1 cellular context compared by ENCODE assay signal in the genomic region with DNA sequence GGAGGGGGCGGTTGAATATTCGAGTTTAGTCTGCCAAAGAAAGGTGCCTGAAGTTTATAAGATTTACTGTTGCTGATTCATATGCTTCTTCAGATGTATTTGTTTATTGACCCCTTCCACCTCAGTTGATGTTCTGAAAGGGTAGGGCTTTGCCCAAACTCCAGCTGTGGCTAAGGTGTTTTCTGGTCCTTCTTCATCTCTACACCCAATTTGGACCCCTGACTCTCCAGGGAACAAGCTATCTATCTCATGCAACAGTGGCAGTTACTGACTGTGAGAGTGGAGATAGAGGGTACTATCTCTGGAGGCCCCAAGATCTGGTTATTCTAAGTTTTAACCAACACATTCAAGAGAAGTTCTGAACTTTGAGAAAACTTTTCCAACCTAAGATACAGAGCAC.
TF ChIP-seq lines count a peak whose summit lies in the region.

No MANE protein-coding gene starts in this region.

TF ChIP-seq in K562, 482 proteins besides CTCF, POLR2A, EP300 and RAD21 (continued from another document and continues in another):
- TF ChIP-seq, protein P1, sequence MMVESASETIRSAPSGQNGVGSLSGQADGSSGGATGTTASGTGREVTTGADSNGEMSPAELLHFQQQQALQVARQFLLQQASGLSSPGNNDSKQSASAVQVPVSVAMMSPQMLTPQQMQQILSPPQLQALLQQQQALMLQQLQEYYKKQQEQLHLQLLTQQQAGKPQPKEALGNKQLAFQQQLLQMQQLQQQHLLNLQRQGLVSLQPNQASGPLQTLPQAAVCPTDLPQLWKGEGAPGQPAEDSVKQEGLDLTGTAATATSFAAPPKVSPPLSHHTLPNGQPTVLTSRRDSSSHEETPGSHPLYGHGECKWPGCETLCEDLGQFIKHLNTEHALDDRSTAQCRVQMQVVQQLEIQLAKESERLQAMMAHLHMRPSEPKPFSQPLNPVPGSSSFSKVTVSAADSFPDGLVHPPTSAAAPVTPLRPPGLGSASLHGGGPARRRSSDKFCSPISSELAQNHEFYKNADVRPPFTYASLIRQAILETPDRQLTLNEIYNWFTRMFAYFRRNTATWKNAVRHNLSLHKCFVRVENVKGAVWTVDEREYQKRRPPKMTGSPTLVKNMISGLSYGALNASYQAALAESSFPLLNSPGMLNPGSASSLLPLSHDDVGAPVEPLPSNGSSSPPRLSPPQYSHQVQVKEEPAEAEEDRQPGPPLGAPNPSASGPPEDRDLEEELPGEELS (CRISPR knock-in tag; IDR thresholded peaks at IDR 0.05; ENCODE audit: borderline replicate concordance), result no peak
- TF ChIP-seq, protein P2, sequence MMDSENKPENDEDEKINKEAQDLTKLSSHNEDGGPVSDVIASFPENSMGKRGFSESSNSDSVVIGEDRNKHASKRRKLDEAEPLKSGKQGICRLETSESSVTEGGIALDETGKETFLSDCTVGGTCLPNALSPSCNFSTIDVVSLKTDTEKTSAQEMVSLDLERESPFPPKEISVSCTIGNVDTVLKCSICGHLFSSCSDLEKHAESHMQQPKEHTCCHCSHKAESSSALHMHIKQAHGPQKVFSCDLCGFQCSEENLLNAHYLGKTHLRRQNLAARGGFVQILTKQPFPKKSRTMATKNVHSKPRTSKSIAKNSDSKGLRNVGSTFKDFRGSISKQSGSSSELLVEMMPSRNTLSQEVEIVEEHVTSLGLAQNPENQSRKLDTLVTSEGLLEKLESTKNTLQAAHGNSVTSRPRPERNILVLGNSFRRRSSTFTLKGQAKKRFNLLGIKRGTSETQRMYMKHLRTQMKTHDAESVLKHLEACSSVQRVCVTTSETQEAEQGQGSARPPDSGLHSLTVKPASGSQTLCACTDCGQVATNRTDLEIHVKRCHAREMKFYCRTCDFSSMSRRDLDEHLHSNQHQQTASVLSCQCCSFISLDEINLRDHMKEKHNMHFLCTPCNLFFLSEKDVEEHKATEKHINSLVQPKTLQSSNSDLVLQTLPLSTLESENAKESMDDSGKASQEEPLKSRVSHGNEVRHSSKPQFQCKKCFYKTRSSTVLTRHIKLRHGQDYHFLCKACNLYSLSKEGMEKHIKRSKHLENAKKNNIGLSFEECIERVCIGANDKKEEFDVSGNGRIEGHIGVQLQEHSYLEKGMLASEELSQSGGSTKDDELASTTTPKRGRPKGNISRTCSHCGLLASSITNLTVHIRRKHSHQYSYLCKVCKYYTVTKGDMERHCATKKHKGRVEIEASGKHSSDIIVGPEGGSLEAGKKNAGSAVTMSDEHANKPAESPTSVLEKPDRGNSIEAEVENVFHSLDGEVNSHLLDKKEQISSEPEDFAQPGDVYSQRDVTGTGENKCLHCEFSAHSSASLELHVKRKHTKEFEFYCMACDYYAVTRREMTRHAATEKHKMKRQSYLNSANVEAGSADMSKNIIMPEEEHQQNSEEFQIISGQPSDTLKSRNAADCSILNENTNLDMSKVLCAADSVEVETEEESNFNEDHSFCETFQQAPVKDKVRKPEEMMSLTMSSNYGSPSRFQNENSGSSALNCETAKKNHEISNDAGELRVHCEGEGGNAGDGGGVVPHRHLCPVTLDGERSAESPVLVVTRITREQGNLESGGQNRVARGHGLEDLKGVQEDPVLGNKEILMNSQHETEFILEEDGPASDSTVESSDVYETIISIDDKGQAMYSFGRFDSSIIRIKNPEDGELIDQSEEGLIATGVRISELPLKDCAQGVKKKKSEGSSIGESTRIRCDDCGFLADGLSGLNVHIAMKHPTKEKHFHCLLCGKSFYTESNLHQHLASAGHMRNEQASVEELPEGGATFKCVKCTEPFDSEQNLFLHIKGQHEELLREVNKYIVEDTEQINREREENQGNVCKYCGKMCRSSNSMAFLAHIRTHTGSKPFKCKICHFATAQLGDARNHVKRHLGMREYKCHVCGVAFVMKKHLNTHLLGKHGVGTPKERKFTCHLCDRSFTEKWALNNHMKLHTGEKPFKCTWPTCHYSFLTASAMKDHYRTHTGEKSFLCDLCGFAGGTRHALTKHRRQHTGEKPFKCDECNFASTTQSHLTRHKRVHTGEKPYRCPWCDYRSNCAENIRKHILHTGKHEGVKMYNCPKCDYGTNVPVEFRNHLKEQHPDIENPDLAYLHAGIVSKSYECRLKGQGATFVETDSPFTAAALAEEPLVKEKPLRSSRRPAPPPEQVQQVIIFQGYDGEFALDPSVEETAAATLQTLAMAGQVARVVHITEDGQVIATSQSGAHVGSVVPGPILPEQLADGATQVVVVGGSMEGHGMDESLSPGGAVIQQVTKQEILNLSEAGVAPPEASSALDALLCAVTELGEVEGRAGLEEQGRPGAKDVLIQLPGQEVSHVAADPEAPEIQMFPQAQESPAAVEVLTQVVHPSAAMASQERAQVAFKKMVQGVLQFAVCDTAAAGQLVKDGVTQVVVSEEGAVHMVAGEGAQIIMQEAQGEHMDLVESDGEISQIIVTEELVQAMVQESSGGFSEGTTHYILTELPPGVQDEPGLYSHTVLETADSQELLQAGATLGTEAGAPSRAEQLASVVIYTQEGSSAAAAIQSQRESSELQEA (IDR thresholded peaks at IDR 0.05; ENCODE audit: low read depth), result no peak
- TF ChIP-seq PHB (CRISPR knock-in tag; IDR thresholded peaks at IDR 0.05) (no peak), NCOA6 (IDR thresholded peaks at IDR 0.05) (peak; percentile 40; the same call in 1 of the 2 replicates), FOXA3 (CRISPR knock-in tag; conservative IDR thresholded peaks at IDR 0.05 in 1 of 2, IDR thresholded peaks at IDR 0.05 in 1 of 2) (no peak), ETV6 (IDR thresholded peaks at IDR 0.05; ENCODE audit: borderline replicate concordance in 1 of 2, low read depth in 2 of 2, low read length in 1 of 2) (no peak), ETV6 (CRISPR knock-in tag; IDR thresholded peaks at IDR 0.05; ENCODE audit: borderline replicate concordance) (no peak), SNIP1 (IDR thresholded peaks at IDR 0.05; ENCODE audit: low read depth) (no peak), RBM34 (IDR thresholded peaks at IDR 0.05; ENCODE audit: borderline replicate concordance, insufficient read depth, low read length) (no peak), IRF1 (CRISPR knock-in tag; IDR thresholded peaks at IDR 0.05; ENCODE audit: borderline replicate concordance) (no peak), NELFE (IDR thresholded peaks at IDR 0.05; ENCODE audit: insufficient read depth, insufficient read length) (no peak), RHOXF2B (CRISPR knock-in tag; conservative IDR thresholded peaks at IDR 0.05) (no peak), EWSR1 (IDR thresholded peaks at IDR 0.05; ENCODE audit: borderline replicate concordance, low read depth, partially characterized antibody) (no peak), FOXK2 (conservative IDR thresholded peaks at IDR 0.05 in 1 of 2, IDR thresholded peaks at IDR 0.05 in 1 of 2; ENCODE audit: low read depth in 2 of 2) (peak in 1 of 2 experiments; percentile 12; a peak in 1 of 4 replicates), ESRRB (CRISPR knock-in tag; IDR thresholded peaks at IDR 0.05; ENCODE audit: borderline replicate concordance) (no peak), CBFB (CRISPR knock-in tag; IDR thresholded peaks at IDR 0.05) (no peak), TGIF2 (CRISPR knock-in tag; IDR thresholded peaks at IDR 0.05) (no peak), BRF1 (IDR thresholded peaks at IDR 0.05; ENCODE audit: borderline replicate concordance, extremely low read depth, insufficient read length) (no peak), JUND (IDR thresholded peaks at IDR 0.05; ENCODE audit: borderline replicate concordance, low read depth, low read length) (no peak), JUND (tag; IDR thresholded peaks at IDR 0.05; ENCODE audit: borderline replicate concordance, low read depth, low read length) (peak; percentile 36; the same call in 1 of the 3 replicates), ZNF717 (CRISPR knock-in tag; IDR thresholded peaks at IDR 0.05) (no peak), NCOA4 (IDR thresholded peaks at IDR 0.05; ENCODE audit: partially characterized antibody) (no peak), RNF2 (IDR thresholded peaks at IDR 0.05) (peak; percentile 80; the same call in 1 of the 2 replicates), PURB (CRISPR knock-in tag; IDR thresholded peaks at IDR 0.05; ENCODE audit: low read depth) (no peak), PCBP2 (IDR thresholded peaks at IDR 0.05; ENCODE audit: low read depth, low read length, poor library complexity, severe bottlenecking) (no peak), ETV1 (tag; conservative IDR thresholded peaks at IDR 0.05; ENCODE audit: low read depth) (no peak), ZNF76 (CRISPR knock-in tag; IDR thresholded peaks at IDR 0.05; ENCODE audit: borderline replicate concordance) (no peak), ZNF165 (CRISPR knock-in tag; IDR thresholded peaks at IDR 0.05; ENCODE audit: borderline replicate concordance) (no peak), IRF9 (tag; IDR thresholded peaks at IDR 0.05) (no peak), MAFG (tag; conservative IDR thresholded peaks at IDR 0.05) (no peak), ZNF121 (CRISPR knock-in tag; conservative IDR thresholded peaks at IDR 0.05) (no peak), GATAD2A (IDR thresholded peaks at IDR 0.05) (no peak), NFATC3 (IDR thresholded peaks at IDR 0.05) (no peak), E2F5 (CRISPR knock-in tag; IDR thresholded peaks at IDR 0.05) (no peak), ARID2 (IDR thresholded peaks at IDR 0.05) (no peak), GABPB1 (CRISPR knock-in tag; IDR thresholded peaks at IDR 0.05) (no peak), ZNF589 (CRISPR knock-in tag; IDR thresholded peaks at IDR 0.05; ENCODE audit: low read depth) (0 out of 2 replicates have a peak, but pooled peaks have one; percentile 18), NKRF (IDR thresholded peaks at IDR 0.05; ENCODE audit: borderline replicate concordance) (no peak), PCBP1 (IDR thresholded peaks at IDR 0.05; ENCODE audit: low read depth, low read length, poor library complexity, severe bottlenecking) (no peak), POLR2AphosphoS5 (IDR thresholded peaks at IDR 0.05; ENCODE audit: control insufficient read depth, insufficient read depth, low read depth, low read length) (peak; percentile 87; the same call in 1 of the 2 replicates), ZNF124 (CRISPR knock-in tag; IDR thresholded peaks at IDR 0.05) (no peak)
- TF ChIP-seq, protein P3, sequence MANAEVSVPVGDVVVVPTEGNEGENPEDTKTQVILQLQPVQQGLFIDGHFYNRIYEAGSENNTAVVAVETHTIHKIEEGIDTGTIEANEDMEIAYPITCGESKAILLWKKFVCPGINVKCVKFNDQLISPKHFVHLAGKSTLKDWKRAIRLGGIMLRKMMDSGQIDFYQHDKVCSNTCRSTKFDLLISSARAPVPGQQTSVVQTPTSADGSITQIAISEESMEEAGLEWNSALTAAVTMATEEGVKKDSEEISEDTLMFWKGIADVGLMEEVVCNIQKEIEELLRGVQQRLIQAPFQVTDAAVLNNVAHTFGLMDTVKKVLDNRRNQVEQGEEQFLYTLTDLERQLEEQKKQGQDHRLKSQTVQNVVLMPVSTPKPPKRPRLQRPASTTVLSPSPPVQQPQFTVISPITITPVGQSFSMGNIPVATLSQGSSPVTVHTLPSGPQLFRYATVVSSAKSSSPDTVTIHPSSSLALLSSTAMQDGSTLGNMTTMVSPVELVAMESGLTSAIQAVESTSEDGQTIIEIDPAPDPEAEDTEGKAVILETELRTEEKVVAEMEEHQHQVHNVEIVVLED (CRISPR knock-in tag; IDR thresholded peaks at IDR 0.05), result no peak
- TF ChIP-seq, protein P4, sequence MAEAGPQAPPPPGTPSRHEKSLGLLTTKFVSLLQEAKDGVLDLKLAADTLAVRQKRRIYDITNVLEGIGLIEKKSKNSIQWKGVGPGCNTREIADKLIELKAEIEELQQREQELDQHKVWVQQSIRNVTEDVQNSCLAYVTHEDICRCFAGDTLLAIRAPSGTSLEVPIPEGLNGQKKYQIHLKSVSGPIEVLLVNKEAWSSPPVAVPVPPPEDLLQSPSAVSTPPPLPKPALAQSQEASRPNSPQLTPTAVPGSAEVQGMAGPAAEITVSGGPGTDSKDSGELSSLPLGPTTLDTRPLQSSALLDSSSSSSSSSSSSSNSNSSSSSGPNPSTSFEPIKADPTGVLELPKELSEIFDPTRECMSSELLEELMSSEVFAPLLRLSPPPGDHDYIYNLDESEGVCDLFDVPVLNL (CRISPR knock-in tag; IDR thresholded peaks at IDR 0.05; ENCODE audit: low read depth), result no peak
- TF ChIP-seq, protein P5, sequence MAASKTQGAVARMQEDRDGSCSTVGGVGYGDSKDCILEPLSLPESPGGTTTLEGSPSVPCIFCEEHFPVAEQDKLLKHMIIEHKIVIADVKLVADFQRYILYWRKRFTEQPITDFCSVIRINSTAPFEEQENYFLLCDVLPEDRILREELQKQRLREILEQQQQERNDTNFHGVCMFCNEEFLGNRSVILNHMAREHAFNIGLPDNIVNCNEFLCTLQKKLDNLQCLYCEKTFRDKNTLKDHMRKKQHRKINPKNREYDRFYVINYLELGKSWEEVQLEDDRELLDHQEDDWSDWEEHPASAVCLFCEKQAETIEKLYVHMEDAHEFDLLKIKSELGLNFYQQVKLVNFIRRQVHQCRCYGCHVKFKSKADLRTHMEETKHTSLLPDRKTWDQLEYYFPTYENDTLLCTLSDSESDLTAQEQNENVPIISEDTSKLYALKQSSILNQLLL (CRISPR knock-in tag; IDR thresholded peaks at IDR 0.05; ENCODE audit: borderline replicate concordance), result no peak
